Comparison of ENCODE assay signal across 1 cellular context in the genomic region with DNA sequence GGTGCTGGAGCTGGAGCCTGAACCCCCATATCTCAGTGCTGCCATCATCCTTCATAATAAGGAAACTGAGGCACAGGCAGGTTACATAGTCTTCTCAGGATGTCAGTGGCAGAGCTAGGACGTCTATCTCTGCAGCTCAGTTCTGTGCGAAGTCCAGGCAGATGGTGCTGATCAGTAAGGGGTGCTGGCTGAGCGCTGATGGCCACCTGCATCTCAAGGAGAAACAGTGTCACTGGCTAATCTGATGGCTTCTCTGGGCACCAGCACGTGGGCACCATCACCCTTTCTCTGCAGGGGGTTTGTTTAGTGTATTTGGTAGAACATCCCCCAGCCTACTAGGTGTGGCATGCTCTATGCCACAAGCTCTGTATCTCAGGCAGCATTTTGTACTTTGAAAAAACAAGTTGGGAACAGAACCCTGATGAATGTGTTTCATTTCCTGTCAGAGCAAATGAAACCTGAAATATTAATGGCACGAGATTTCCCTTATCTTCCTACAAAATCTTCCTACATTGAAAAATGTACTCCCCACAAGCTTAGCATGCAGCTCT.
TF ChIP-seq lines count a peak whose summit lies in the region.

No MANE protein-coding gene starts in this region.

TF ChIP-seq in K562, 482 proteins besides CTCF, POLR2A, EP300 and RAD21:
- TF ChIP-seq CBFA2T3 (IDR thresholded peaks at IDR 0.05) (no peak), TOE1 (IDR thresholded peaks at IDR 0.05; ENCODE audit: borderline replicate concordance) (no peak), TOE1 (CRISPR knock-in tag; IDR thresholded peaks at IDR 0.05; ENCODE audit: borderline replicate concordance, low read depth) (no peak), WHSC1 (IDR thresholded peaks at IDR 0.05; ENCODE audit: low read length) (no peak), ZZZ3 (IDR thresholded peaks at IDR 0.05) (no peak)
- TF ChIP-seq, protein P1, sequence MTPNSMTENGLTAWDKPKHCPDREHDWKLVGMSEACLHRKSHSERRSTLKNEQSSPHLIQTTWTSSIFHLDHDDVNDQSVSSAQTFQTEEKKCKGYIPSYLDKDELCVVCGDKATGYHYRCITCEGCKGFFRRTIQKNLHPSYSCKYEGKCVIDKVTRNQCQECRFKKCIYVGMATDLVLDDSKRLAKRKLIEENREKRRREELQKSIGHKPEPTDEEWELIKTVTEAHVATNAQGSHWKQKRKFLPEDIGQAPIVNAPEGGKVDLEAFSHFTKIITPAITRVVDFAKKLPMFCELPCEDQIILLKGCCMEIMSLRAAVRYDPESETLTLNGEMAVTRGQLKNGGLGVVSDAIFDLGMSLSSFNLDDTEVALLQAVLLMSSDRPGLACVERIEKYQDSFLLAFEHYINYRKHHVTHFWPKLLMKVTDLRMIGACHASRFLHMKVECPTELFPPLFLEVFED (CRISPR knock-in tag; conservative IDR thresholded peaks at IDR 0.05): no peak
